Comparison of ENCODE assay signal across 8 cellular contexts in the genomic region with DNA sequence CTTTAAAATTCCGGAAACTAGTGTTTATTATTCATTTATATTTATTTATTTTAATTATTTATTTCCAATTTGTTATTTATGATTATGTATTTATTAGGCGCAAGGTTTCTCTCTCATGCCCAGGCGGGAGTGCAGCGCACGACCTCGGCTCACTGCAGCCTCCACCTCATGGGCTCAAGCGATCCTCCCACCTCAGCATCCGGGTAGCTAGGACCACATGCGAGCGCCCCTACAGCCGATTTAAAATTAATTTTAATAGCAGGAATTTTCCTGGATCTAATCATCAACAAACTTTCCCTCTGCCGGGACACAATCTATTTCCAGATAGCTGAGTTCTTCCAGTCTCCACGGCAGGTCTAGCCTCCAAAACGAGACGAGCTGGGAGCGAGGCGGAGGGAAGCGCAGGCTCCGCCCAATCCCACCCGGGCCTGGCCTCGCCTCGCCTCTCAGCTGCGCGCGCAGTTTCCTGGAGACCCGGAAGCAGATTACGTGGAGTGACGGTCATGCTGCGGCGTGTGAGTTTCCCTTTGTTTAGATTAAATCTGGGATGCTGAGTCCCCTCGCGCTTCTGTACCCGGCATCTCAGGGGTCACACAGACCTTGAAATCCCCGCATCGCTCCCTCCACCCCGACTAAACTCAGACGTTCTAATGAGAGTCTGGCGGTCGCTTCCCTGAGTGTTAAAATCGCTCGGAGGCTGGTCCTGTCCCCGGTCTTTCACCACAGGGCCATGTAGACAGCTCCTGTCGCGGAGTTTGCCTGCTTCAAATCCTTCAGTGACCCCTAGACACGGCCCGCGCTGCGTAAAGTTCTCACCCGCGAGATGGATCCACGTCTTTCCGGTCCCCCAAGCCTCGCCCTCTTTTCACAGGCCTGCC. TPM values are rescaled to one million over a fixed set of nuclear protein-coding genes. Genes with fewer than 3 reads are reported as not detected.
A peak's percentile ranks its signal among the peaks of the same experiment; 100 is the strongest.
DNase-seq lines count a peak whose midpoint lies in the region; ATAC-seq, FAIRE-seq and TF ChIP-seq lines count a peak whose summit lies in the region.

ZNF880 (plus strand) TSS at position 461 of the 878 bp plus-strand sequence; CDS start at position 504, 43 bp downstream.

- no peaks in the 10 kb centered on the region for H3K4me1 ChIP-seq in mucosa of descending colon (ENCODE audit: low read depth)

- peaks cover 84% of the 10 kb centered on the region for H3K9me3 ChIP-seq in mucosa of descending colon

- ATAC-seq in mucosa of descending colon (peak; percentile 100), HG03342 (IDR thresholded peaks at IDR 0.05; ENCODE audit: unreplicated experiment) (no peak)

- FAIRE-seq in D721Med (lab: Jason Lieb, UNC), result no peak

- no peak for TF ChIP-seq CTCF in D721Med (IDR thresholded peaks at IDR 0.05; ENCODE audit: insufficient read depth, missing control alignments)
- TF ChIP-seq CTCF in HFF-Myc (IDR thresholded peaks at IDR 0.05; ENCODE audit: low read depth, low read length, missing control alignments), result no peak
- no peak for TF ChIP-seq CTCF in epithelial cell of proximal tubule (conservative IDR thresholded peaks at IDR 0.05; ENCODE audit: low read depth, low read length)
- TF ChIP-seq CTCF in mucosa of descending colon (IDR thresholded peaks at IDR 0.05), result no peak

- DNase-seq in D721Med (ENCODE audit: insufficient read length, low spot score), result peak; percentile 41
- DNase-seq in HFF-Myc (ENCODE audit: extremely low read depth, low read depth), result peak; percentile 46
- DNase-seq in NCI-H748 treated with DMSO at 0.1 percent for 48 hours (lab: John Stamatoyannopoulos, UW), result peak; percentile 94
- peak; percentile 85 for DNase-seq in activated T-cell treated with anti-CD3 and anti-CD28 coated beads, Interleukin-2, amount 50 U/mL, for 1 hour
- DNase-seq in epithelial cell of proximal tubule (ENCODE audit: low read depth), result peak; percentile 16
- DNase-seq in mucosa of descending colon, result peak; percentile 92 to 94 (median 93)
- peak; percentile 81 to 87 for DNase-seq in stimulated activated CD8-positive, alpha-beta memory T cell treated with anti-CD3 and anti-CD28 coated beads, Interleukin-2, amount 100 ng/mL, for 1 hour (ENCODE audit: low read depth in 2 of 2)

- H3K36me3 ChIP-seq in mucosa of descending colon (ENCODE audit: low read depth), result peaks cover 6% of the 10 kb centered on the region

- H3K4me3 ChIP-seq in HFF-Myc (replicated peaks; ENCODE audit: low read depth, low read length) (peak within 1 kb of the TSS; percentile 56), epithelial cell of proximal tubule (ENCODE audit: low read depth, low read length) (peak within 1 kb of the TSS; percentile 76), mucosa of descending colon (peak within 1 kb of the TSS; percentile 42)

- intact Hi-C loops in mucosa of descending colon (cut with DNase I, micrococcal nuclease), result no loop called here

RNA-seq across cellular contexts. Expression of gene ZNF880, which starts in this region (rescaled TPM):
- 16.7 and 22.8 TPM in 2 replicates for total RNA-seq in epithelial cell of proximal tubule
- total RNA-seq in mucosa of descending colon, result 10 to 100 TPM in 1 of 3 donors, 1 to 10 TPM in 2; 8.6 to 16.7 (median 9.6) TPM

Comparison
In these comparisons a context has a peak if more than half of its experiments do, and no peak if none do; other contexts are left out.
1. DNase-seq: peak in every context shown above with its lines; median percentile 94 in NCI-H748 treated with DMSO at 0.1 percent for 48 hours; 93 in mucosa of descending colon; 85 in activated T-cell treated with anti-CD3 and anti-CD28 coated beads, Interleukin-2, amount 50 U/mL, for 1 hour; 84 in stimulated activated CD8-positive, alpha-beta memory T cell treated with anti-CD3 and anti-CD28 coated beads, Interleukin-2, amount 100 ng/mL, for 1 hour; 46 in HFF-Myc; 41 in D721Med; 16 in epithelial cell of proximal tubule.